In genomic region chr1:220043646-220044045, GRCh38 we compare ENCODE assay signal across 18 cellular contexts. TPM values are rescaled to one million over a fixed set of nuclear protein-coding genes. Genes with fewer than 3 reads are reported as not detected.
A peak's percentile ranks its signal among the peaks of the same experiment; 100 is the strongest.
DNase-seq lines count a peak whose midpoint lies in the region; ATAC-seq, FAIRE-seq and TF ChIP-seq lines count a peak whose summit lies in the region.
"Had no signal": no experiment of that assay in that cellular context is flagged by ENCODE, and none has a peak within 500 bp of the region (broad histone marks: within the 10 kb centered on the region; RNA-seq: fewer than 3 reads in every experiment).

No MANE protein-coding gene starts in this region.

- POLR2A ChIA-PET in A549 (lab: Yijun Ruan, JAX): no interaction called here
- POLR2A ChIA-PET in CD8-positive, alpha-beta T cell (lab: Charles Lee): no interaction called here

- intact Hi-C loops in CD8-positive, alpha-beta T cell (cut with DNase I, micrococcal nuclease): no loop called here

- H2AFZ ChIP-seq in SU-DHL-6 (ENCODE audit: low read depth, low read length, severe bottlenecking): no peak overlapping the region

- peaks cover 4% of the 10 kb centered on the region; the same call in 1 of the 2 replicates for H4K20me1 ChIP-seq in SU-DHL-6 (ENCODE audit: low read depth, low read length)

- peaks cover 5% of the 10 kb centered on the region; the same call in 1 of the 2 replicates for H3F3A ChIP-seq in SU-DHL-6 (ENCODE audit: insufficient read depth)

- H3K36me3 Mint-ChIP-seq in CD8-positive, alpha-beta T cell: peaks cover 36% of the 10 kb centered on the region
- H3K36me3 Mint-ChIP-seq in endothelial cell (ENCODE audit: low read depth, unreplicated experiment): peaks cover 4% of the 10 kb centered on the region

- H3K4me3 ChIP-seq in A549 (no peak overlapping the region), SU-DHL-6 (ENCODE audit: insufficient read depth, low read length, poor library complexity, severe bottlenecking) (no peak overlapping the region)
- H3K4me3 ChIP-seq in CD8-positive, alpha-beta T cell (ENCODE audit: low read depth, low read length): no peak overlapping the region
- H3K4me3 ChIP-seq: uterus had no signal

- H3K9me2 ChIP-seq in SU-DHL-6 (replicated peaks; ENCODE audit: insufficient read depth, low read length): no peaks in the 10 kb centered on the region

- no peak overlapping the region for H3K9ac ChIP-seq in SU-DHL-6 (ENCODE audit: low read length)

- no peak overlapping the region for H3K4me3 Mint-ChIP-seq in CD8-positive, alpha-beta T cell
- H3K4me3 Mint-ChIP-seq in endothelial cell (ENCODE audit: unreplicated experiment): no peak overlapping the region
- H3K4me3 Mint-ChIP-seq: dendritic cell treated with granulocyte-macrophage colony-stimulating factor and Interleukin-4, amounts not matched to agents 40 ng/mL and 50 ng/mL, for 4 days had no signal

- peaks cover 69% of the 10 kb centered on the region for H3K79me2 ChIP-seq in SU-DHL-6 (ENCODE audit: insufficient read depth, low read length)

- no peak for TF ChIP-seq POLR2A in A549 (IDR thresholded peaks at IDR 0.05; ENCODE audit: low read length)

- 88% methylated on average over 2 of the region's 2 CpGs for WGBS in A549 (ENCODE audit: missing lambda C conversion rate)

- no peak for FAIRE-seq in A549 (lab: Jason Lieb, UNC)

- H3K4me2 ChIP-seq in A549: peak overlapping the region; percentile 81; the same call in 2 of the 3 replicates
- H3K4me2 ChIP-seq in SU-DHL-6 (ENCODE audit: low read depth, low read length, poor library complexity, severe bottlenecking): peak overlapping the region; percentile 74

- H3K36me3 ChIP-seq in CD8-positive, alpha-beta T cell (ENCODE audit: insufficient read depth, low read length): peaks cover 9% of the 10 kb centered on the region
- H3K36me3 ChIP-seq in SU-DHL-6 (ENCODE audit: low read length): peaks cover 8% of the 10 kb centered on the region; the same call in 1 of the 2 replicates
- H3K36me3 ChIP-seq: uterus had no signal

- DNase-seq in A549 (ENCODE audit: low read depth in 1 of 2, low spot score in 1 of 2): no peak
- no peak for DNase-seq in CD8-positive, alpha-beta T cell
- no peak for DNase-seq in endothelial cell (ENCODE audit: low spot score)
- DNase-seq in HT-29 (ENCODE audit: low spot score): no peak
- no peak for DNase-seq in activated CD4-positive, CD25-positive, alpha-beta regulatory T cell (lab: John Stamatoyannopoulos, UW)
- DNase-seq in HCEC 1CT: no peak
- DNase-seq: aorta; Kasumi-1; naive B cell; NCI-H2029; right cardiac atrium; SHP77 treated with DMSO at 0.1 percent for 48 hours; stimulated activated CD4-positive, alpha-beta T cell treated with anti-CD3 and anti-CD28 coated beads, Interleukin-4, amount 100 ng/mL, for 24 hours; uterus had no signal

- CTCF ChIA-PET in A549 (lab: Yijun Ruan, JAX): no interaction called here
- CTCF ChIA-PET in CD8-positive, alpha-beta T cell (lab: Charles Lee): no interaction called here

- ATAC-seq in A549 (no peak), GM19455 (IDR thresholded peaks at IDR 0.05; ENCODE audit: unreplicated experiment) (no peak)
- no peak for ATAC-seq in CD8-positive, alpha-beta T cell
- ATAC-seq: left lobe of liver, right cardiac atrium had no signal

- peaks cover 12% of the 10 kb centered on the region; the same call in 2 of the 3 replicates for H3K4me1 ChIP-seq in A549
- H3K4me1 ChIP-seq in CD8-positive, alpha-beta T cell (ENCODE audit: insufficient read depth, low read length): peaks cover 29% of the 10 kb centered on the region
- H3K4me1 ChIP-seq: uterus had no signal

- H3K4me1 Mint-ChIP-seq in CD8-positive, alpha-beta T cell (ENCODE audit: low read depth): peaks cover 45% of the 10 kb centered on the region
- peaks cover 12% of the 10 kb centered on the region for H3K4me1 Mint-ChIP-seq in endothelial cell (ENCODE audit: unreplicated experiment)

- no peaks in the 10 kb centered on the region for H3K27me3 Mint-ChIP-seq in CD8-positive, alpha-beta T cell (ENCODE audit: low read depth)
- H3K27me3 Mint-ChIP-seq in endothelial cell (ENCODE audit: unreplicated experiment): no peaks in the 10 kb centered on the region
- H3K27me3 Mint-ChIP-seq: dendritic cell treated with granulocyte-macrophage colony-stimulating factor and Interleukin-4, amounts not matched to agents 40 ng/mL and 50 ng/mL, for 4 days; naive B cell had no signal

- TF ChIP-seq EP300 in A549 (IDR thresholded peaks at IDR 0.05): no peak

- TF ChIP-seq RAD21 in A549 (conservative IDR thresholded peaks at IDR 0.05 in 1 of 2, IDR thresholded peaks at IDR 0.05 in 1 of 2): no peak

- H3K9me3 Mint-ChIP-seq in CD8-positive, alpha-beta T cell: no peaks in the 10 kb centered on the region
- H3K9me3 Mint-ChIP-seq in endothelial cell (ENCODE audit: unreplicated experiment): no peaks in the 10 kb centered on the region
- H3K9me3 Mint-ChIP-seq: dendritic cell treated with granulocyte-macrophage colony-stimulating factor and Interleukin-4, amounts not matched to agents 40 ng/mL and 50 ng/mL, for 4 days; naive B cell had no signal

- H3K27me3 ChIP-seq in CD8-positive, alpha-beta T cell (ENCODE audit: insufficient read depth, low read length): no peaks in the 10 kb centered on the region
- H3K27me3 ChIP-seq in SU-DHL-6 (ENCODE audit: low read length): no peaks in the 10 kb centered on the region
- H3K27me3 ChIP-seq: uterus had no signal

- TF ChIP-seq CTCF in A549 (IDR thresholded peaks at IDR 0.05): no peak
- no peak for TF ChIP-seq CTCF in CD8-positive, alpha-beta T cell (IDR thresholded peaks at IDR 0.05)
- TF ChIP-seq CTCF in SU-DHL-6 (IDR thresholded peaks at IDR 0.05; ENCODE audit: insufficient read depth, low read length, poor library complexity, severe bottlenecking): no peak
- no peak for TF ChIP-seq CTCF in endothelial cell (IDR thresholded peaks at IDR 0.05; ENCODE audit: unreplicated experiment)

- peak overlapping the region; percentile 50 for H3K27ac Mint-ChIP-seq in CD8-positive, alpha-beta T cell
- H3K27ac Mint-ChIP-seq in endothelial cell (ENCODE audit: unreplicated experiment): peak overlapping the region; percentile 2
- H3K27ac Mint-ChIP-seq: dendritic cell treated with granulocyte-macrophage colony-stimulating factor and Interleukin-4, amounts not matched to agents 40 ng/mL and 50 ng/mL, for 4 days had no signal

- no peaks in the 10 kb centered on the region for H3K9me3 ChIP-seq in A549
- H3K9me3 ChIP-seq in CD8-positive, alpha-beta T cell (ENCODE audit: low read length): no peaks in the 10 kb centered on the region
- no peaks in the 10 kb centered on the region for H3K9me3 ChIP-seq in SU-DHL-6 (ENCODE audit: insufficient read depth, low read length)
- H3K9me3 ChIP-seq: uterus had no signal

- H3K27ac ChIP-seq in A549 (no peak overlapping the region), SU-DHL-6 (ENCODE audit: low read depth, low read length) (no peak overlapping the region)
- no peak overlapping the region for H3K27ac ChIP-seq in CD8-positive, alpha-beta T cell (ENCODE audit: low read depth, low read length)
- H3K27ac ChIP-seq: uterus had no signal

TF ChIP-seq in A549, 52 proteins besides CTCF, POLR2A, EP300 and RAD21 (continues in another document):
- TF ChIP-seq MYC (IDR thresholded peaks at IDR 0.05; ENCODE audit: borderline replicate concordance, low read length) (no peak), HDAC2 (IDR thresholded peaks at IDR 0.05) (no peak), MAFK (IDR thresholded peaks at IDR 0.05; ENCODE audit: partially characterized antibody) (no peak), NPAS2 (CRISPR knock-in tag; IDR thresholded peaks at IDR 0.05; ENCODE audit: borderline replicate concordance) (no peak), RARB (CRISPR knock-in tag; IDR thresholded peaks at IDR 0.05) (no peak), FOSL2 (IDR thresholded peaks at IDR 0.05) (no peak), FOSL2 (CRISPR knock-in tag; IDR thresholded peaks at IDR 0.05) (no peak), ZFP36 (IDR thresholded peaks at IDR 0.05; ENCODE audit: borderline replicate concordance, partially characterized antibody) (no peak), HOXB13 (CRISPR knock-in tag; IDR thresholded peaks at IDR 0.05; ENCODE audit: low read depth) (no peak), KDM1A (IDR thresholded peaks at IDR 0.05; ENCODE audit: low read depth) (no peak), EHMT2 (IDR thresholded peaks at IDR 0.05; ENCODE audit: low read depth) (no peak), JUN (IDR thresholded peaks at IDR 0.05) (no peak), SREBF2 (IDR thresholded peaks at IDR 0.05) (no peak), FOSB (CRISPR knock-in tag; IDR thresholded peaks at IDR 0.05) (no peak), RNF2 (IDR thresholded peaks at IDR 0.05; ENCODE audit: borderline replicate concordance, low read depth) (no peak), CBX8 (IDR thresholded peaks at IDR 0.05) (no peak)

RNA-seq across cellular contexts. Expression of gene EPRS1, which starts 2.7 kb away (rescaled TPM):
- polyA plus RNA-seq in A549 (2011; rRNA removed) (113 and 167 TPM in 2 replicates), A549 (2017; fragmentation: RNase III; extraction: RNeasy Plus Mini Kit Qiagen cat#74134 plus additional on column Dnase treatment) (69.4 to 82.9 TPM (median 72.7 TPM) in 3 replicates)
- 22.8 and 23.2 TPM in 2 replicates for polyA plus RNA-seq in A549 (2012; cell fraction: cytosol; rRNA removed)
- polyA plus RNA-seq in A549 (2012; cell fraction: nucleus; rRNA removed): 23.8 and 27.2 TPM in 2 replicates
- polyA minus RNA-seq in A549 (2011; rRNA and poly(A)+ RNA removed): 122 and 127 TPM in 2 replicates
- 10 to 100 TPM; 42.8 to 44.2 TPM for total RNA-seq in CD8-positive, alpha-beta T cell
- 80.9 TPM for total RNA-seq in endothelial cell (ENCODE audit: unreplicated experiment)
- total RNA-seq in HT-29 (2014; rRNA removed; shearing (Covaris generic)): 62.9 and 67.5 TPM in 2 replicates

RNA-seq across cellular contexts. Expression of gene BPNT1, which starts 45.9 kb away (rescaled TPM):
- polyA plus RNA-seq in A549 (2011; rRNA removed) (43.5 and 45.2 TPM in 2 replicates), A549 (2017; fragmentation: RNase III; extraction: RNeasy Plus Mini Kit Qiagen cat#74134 plus additional on column Dnase treatment) (25.8 to 28.5 TPM (median 27.0 TPM) in 3 replicates)
- 12.5 and 14.3 TPM in 2 replicates for polyA plus RNA-seq in A549 (2012; cell fraction: cytosol; rRNA removed)
- 8.6 and 12.8 TPM in 2 replicates for polyA plus RNA-seq in A549 (2012; cell fraction: nucleus; rRNA removed)
- 15.0 and 23.0 TPM in 2 replicates for polyA minus RNA-seq in A549 (2011; rRNA and poly(A)+ RNA removed)
- total RNA-seq in CD8-positive, alpha-beta T cell: 1 to 10 TPM; 2.9 to 3.2 TPM
- 17.5 TPM for total RNA-seq in endothelial cell (ENCODE audit: unreplicated experiment)
- 19.9 and 23.7 TPM in 2 replicates for total RNA-seq in HT-29 (2014; rRNA removed; shearing (Covaris generic))

RNA-seq across cellular contexts. Expression of gene IARS2, which starts 50.3 kb away (rescaled TPM):
- polyA plus RNA-seq in A549 (2011; rRNA removed) (66.7 and 97.0 TPM in 2 replicates), A549 (2017; fragmentation: RNase III; extraction: RNeasy Plus Mini Kit Qiagen cat#74134 plus additional on column Dnase treatment) (115 to 116 TPM (median 115 TPM) in 3 replicates)
- polyA plus RNA-seq in A549 (2012; cell fraction: cytosol; rRNA removed): 17.9 and 23.8 TPM in 2 replicates
- 12.6 and 23.5 TPM in 2 replicates for polyA plus RNA-seq in A549 (2012; cell fraction: nucleus; rRNA removed)
- polyA minus RNA-seq in A549 (2011; rRNA and poly(A)+ RNA removed): 29.9 and 44.2 TPM in 2 replicates
- total RNA-seq in CD8-positive, alpha-beta T cell: 10 to 100 TPM; 14.4 to 16.2 TPM
- 60.3 TPM for total RNA-seq in endothelial cell (ENCODE audit: unreplicated experiment)
- 47.5 and 51.9 TPM in 2 replicates for total RNA-seq in HT-29 (2014; rRNA removed; shearing (Covaris generic))
